ENCODE assay signal across 7 cellular contexts in genomic region chr1:44031051-44031899, GRCh38. TPM values are rescaled to one million over a fixed set of nuclear protein-coding genes. Genes with fewer than 3 reads are reported as not detected.
DNase-seq lines count a peak whose midpoint lies in the region; TF ChIP-seq lines count a peak whose summit lies in the region.

SLC6A9 (minus strand) TSS chr1:44031462; CDS start chr1:44024277, 7,185 bp downstream.

- in situ Hi-C loops in HAP-1 (cut with MboI; ENCODE audit: low sequenced_read_pairs): loop anchor here (10.0 to 25.0 kb wide), 2 partner anchors 269 to 506 kb away; no protein-coding TSS in a partner anchor

- no peaks in the 10 kb centered on the region for H3K27me3 Mint-ChIP-seq in activated naive CD4-positive, alpha-beta T cell treated with anti-CD3 and anti-CD28 coated beads, Interleukin-2, amount 50 U/mL, for 24 hours

- H3K36me3 ChIP-seq in HAP-1 (replicated peaks) (no peaks in the 10 kb centered on the region), Peyer's patch (no peaks in the 10 kb centered on the region), cardiac muscle cell (no peaks in the 10 kb centered on the region), prostate gland (no peaks in the 10 kb centered on the region)

- H3K27ac ChIP-seq in Peyer's patch (peak within 1 kb of the TSS; percentile 75 to 93 (median 93)), cardiac muscle cell (peak within 1 kb of the TSS; percentile 73), prostate gland (peak within 1 kb of the TSS; percentile 87 to 88)

- intact Hi-C loops in prostate gland (cut with DNase I): no loop called here

- H3K27ac Mint-ChIP-seq in activated naive CD4-positive, alpha-beta T cell treated with anti-CD3 and anti-CD28 coated beads, Interleukin-2, amount 50 U/mL, for 24 hours: peak within 1 kb of the TSS; percentile 92

- H3K36me3 Mint-ChIP-seq in activated naive CD4-positive, alpha-beta T cell treated with anti-CD3 and anti-CD28 coated beads, Interleukin-2, amount 50 U/mL, for 24 hours: peaks cover 4% of the 10 kb centered on the region

- no peaks in the 10 kb centered on the region for H3K9me3 Mint-ChIP-seq in activated naive CD4-positive, alpha-beta T cell treated with anti-CD3 and anti-CD28 coated beads, Interleukin-2, amount 50 U/mL, for 24 hours

- peak; percentile 63 to 83 for DNase-seq in HAP-1 (ENCODE audit: low spot score in 2 of 2)
- peak; percentile 34 to 67 (median 64) for DNase-seq in Peyer's patch
- DNase-seq in cardiac muscle cell (ENCODE audit: low read depth in 1 of 2, low spot score in 1 of 2): peak; percentile 72 to 93
- peak; percentile 47 for DNase-seq in prostate gland (ENCODE audit: low spot score)
- no peak for DNase-seq in GM20000 (ENCODE audit: low spot score)
- no peak for DNase-seq in UCSD-AML1 (lab: John Stamatoyannopoulos, UW; ENCODE audit: unreplicated experiment)

- H3K27me3 ChIP-seq in HAP-1 (ENCODE audit: low read depth) (no peaks in the 10 kb centered on the region), Peyer's patch (no peaks in the 10 kb centered on the region), cardiac muscle cell (no peaks in the 10 kb centered on the region), prostate gland (replicated peaks; ENCODE audit: insufficient read depth) (no peaks in the 10 kb centered on the region)

- H3K4me1 Mint-ChIP-seq in activated naive CD4-positive, alpha-beta T cell treated with anti-CD3 and anti-CD28 coated beads, Interleukin-2, amount 50 U/mL, for 24 hours: peaks cover 25% of the 10 kb centered on the region

- TF ChIP-seq POLR2A in Peyer's patch (IDR thresholded peaks at IDR 0.05): no peak
- peak; percentile 19 for TF ChIP-seq POLR2A in prostate gland (IDR thresholded peaks at IDR 0.05)

- H3K4me1 ChIP-seq in HAP-1: peaks cover 15% of the 10 kb centered on the region
- H3K4me1 ChIP-seq in Peyer's patch: peaks cover 0 to 47% (median 5%) of the 10 kb centered on the region in 4 donors
- H3K4me1 ChIP-seq in cardiac muscle cell (ENCODE audit: low read depth): peaks cover 28% of the 10 kb centered on the region
- H3K4me1 ChIP-seq in prostate gland (replicated peaks): no peaks in the 10 kb centered on the region

- TF ChIP-seq CTCF in Peyer's patch (IDR thresholded peaks at IDR 0.05): no peak
- no peak for TF ChIP-seq CTCF in cardiac muscle cell (IDR thresholded peaks at IDR 0.05; ENCODE audit: low read depth, low read length)
- TF ChIP-seq CTCF in prostate gland (IDR thresholded peaks at IDR 0.05): no peak
- no peak for TF ChIP-seq CTCF in GM20000 (IDR thresholded peaks at IDR 0.05; ENCODE audit: extremely low read depth, missing control alignments)

- H3K4me3 Mint-ChIP-seq in activated naive CD4-positive, alpha-beta T cell treated with anti-CD3 and anti-CD28 coated beads, Interleukin-2, amount 50 U/mL, for 24 hours: peak within 1 kb of the TSS; percentile 89

- WGBS in prostate gland: 3% methylated on average over 52 of the region's 55 CpGs

- peak within 1 kb of the TSS; percentile 94 for H3K4me3 ChIP-seq in HAP-1
- peak within 1 kb of the TSS; percentile 69 to 87 (median 85) for H3K4me3 ChIP-seq in Peyer's patch
- peak within 1 kb of the TSS; percentile 77 for H3K4me3 ChIP-seq in cardiac muscle cell
- H3K4me3 ChIP-seq in prostate gland: peak within 1 kb of the TSS; percentile 67 to 80

- H3K9me3 ChIP-seq in HAP-1: no peaks in the 10 kb centered on the region
- no peaks in the 10 kb centered on the region for H3K9me3 ChIP-seq in Peyer's patch
- no peaks in the 10 kb centered on the region for H3K9me3 ChIP-seq in cardiac muscle cell (ENCODE audit: low read depth)
- no peaks in the 10 kb centered on the region for H3K9me3 ChIP-seq in prostate gland

RNA-seq across cellular contexts. Expression of gene SLC6A9, which starts in this region (rescaled TPM):
- 10 to 100 TPM in 2 of 4 donors, 1 to 10 TPM in 2; 8.8 to 19.0 (median 11.5) TPM for total RNA-seq in Peyer's patch
- total RNA-seq in cardiac muscle cell: 4.9 and 6.0 TPM in 2 replicates
- 12.1 and 13.2 TPM in 2 replicates for polyA plus RNA-seq in cardiac muscle cell
- 1 to 10 TPM; 4.6 to 5.6 TPM for total RNA-seq in prostate gland

Comparison
In these comparisons a context has a peak if more than half of its experiments do, and no peak if none do; other contexts are left out.
1. DNase-seq: peak in HAP-1 (2 of 2), Peyer's patch (3 of 3), cardiac muscle cell (2 of 2) and prostate gland (single experiment); none in GM20000 (single experiment) and UCSD-AML1 (single experiment).
2. Peak in every context shown above with its lines, with median percentiles within 50 percentile points of each other: H3K4me3 ChIP-seq and H3K27ac ChIP-seq.